Comparison of ENCODE assay signal across 9 cellular contexts in the genomic region with DNA sequence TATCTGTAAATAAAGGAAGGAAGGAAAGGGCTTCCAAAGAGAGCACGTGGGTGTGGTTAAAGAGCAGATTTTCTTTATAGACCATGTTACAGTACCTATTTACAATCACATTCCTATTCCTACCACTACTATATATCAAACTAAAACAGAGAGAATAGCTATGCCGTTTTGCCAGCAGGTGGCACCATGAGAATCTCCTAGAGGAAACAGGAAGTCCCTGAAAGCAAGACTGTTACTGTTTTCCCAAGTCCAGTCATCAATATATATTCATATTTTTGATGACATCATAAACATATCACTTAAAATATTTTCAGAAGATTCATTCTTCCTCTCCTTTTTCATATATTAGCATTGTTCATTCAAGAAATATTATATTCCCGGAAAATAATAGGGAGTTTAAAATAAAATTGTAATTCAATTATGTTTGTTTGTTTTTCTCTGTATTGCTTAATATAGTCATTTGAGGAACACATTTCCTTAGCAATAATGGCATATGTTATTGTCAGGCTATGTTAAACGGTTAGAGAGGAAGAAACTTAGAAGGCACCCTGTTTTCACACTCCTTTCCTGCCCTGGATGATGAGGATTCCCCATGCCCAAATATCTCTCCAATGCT. TPM values are rescaled to one million over a fixed set of nuclear protein-coding genes. Genes with fewer than 3 reads are reported as not detected.
DNase-seq lines count a peak whose midpoint lies in the region; ATAC-seq and TF ChIP-seq lines count a peak whose summit lies in the region.
"Had no signal": no experiment of that assay in that cellular context is flagged by ENCODE, and none has a peak within 500 bp of the region (broad histone marks: within the 10 kb centered on the region; RNA-seq: fewer than 3 reads in every experiment).

No MANE protein-coding gene starts in this region.

- no peaks in the 10 kb centered on the region for H3K36me3 Mint-ChIP-seq in CD4-positive, alpha-beta T cell (ENCODE audit: low read depth)
- H3K36me3 Mint-ChIP-seq in naive thymus-derived CD8-positive, alpha-beta T cell = no peaks in the 10 kb centered on the region

- H3K4me3 Mint-ChIP-seq in CD4-positive, alpha-beta T cell = no peak overlapping the region
- H3K4me3 Mint-ChIP-seq in naive thymus-derived CD8-positive, alpha-beta T cell = no peak overlapping the region

- ATAC-seq in CD4-positive, alpha-beta T cell (ENCODE audit: poor library complexity) = peak; percentile 51
- ATAC-seq in HG03565 (IDR thresholded peaks at IDR 0.05; ENCODE audit: unreplicated experiment) (peak; percentile 91), esophagus mucosa (peak; percentile 73), thoracic aorta (ENCODE audit: insufficient number of reproducible peaks, low FRiP score, low read depth) (no peak)
- ATAC-seq in naive thymus-derived CD8-positive, alpha-beta T cell = peak; percentile 32 to 53

- H3K27ac ChIP-seq in CD4-positive, alpha-beta T cell (ENCODE audit: low read depth, low read length) = no peak overlapping the region
- H3K27ac ChIP-seq in thoracic aorta = peak overlapping the region; percentile 66 to 95

- H3K4me1 Mint-ChIP-seq in CD4-positive, alpha-beta T cell (ENCODE audit: low read depth) = no peaks in the 10 kb centered on the region
- no peaks in the 10 kb centered on the region for H3K4me1 Mint-ChIP-seq in naive thymus-derived CD8-positive, alpha-beta T cell

- H3K4me1 ChIP-seq in thoracic aorta (ENCODE audit: control insufficient read depth in 1 of 2, low read depth in 2 of 2) = peaks cover 22 to 42% of the 10 kb centered on the region in 2 donors

- H3K27me3 ChIP-seq in CD4-positive, alpha-beta T cell (ENCODE audit: control insufficient read depth, insufficient read depth, low read length) = no peaks in the 10 kb centered on the region
- H3K27me3 ChIP-seq in thoracic aorta (replicated peaks; ENCODE audit: insufficient read depth) = no peaks in the 10 kb centered on the region

- POLR2A ChIA-PET in CD4-positive, alpha-beta T cell (lab: Charles Lee) = interaction anchor here (1.2 kb wide), 1 partner anchor 462 kb away, joined by 5 read pairs; no protein-coding TSS in a partner anchor
- POLR2A ChIA-PET in naive thymus-derived CD8-positive, alpha-beta T cell (lab: Charles Lee) = interaction anchor here (1.0 kb wide), 1 partner anchor 461 kb away, joined by 5 read pairs; no protein-coding TSS in a partner anchor

- intact Hi-C loops in CD4-positive, alpha-beta T cell (cut with DNase I, micrococcal nuclease) = loop anchor here (1.0 to 5.0 kb wide), 3 partner anchors 318 to 464 kb away; no protein-coding TSS in a partner anchor

- H3K9me3 ChIP-seq in CD4-positive, alpha-beta T cell (ENCODE audit: control insufficient read depth, low read length) = no peaks in the 10 kb centered on the region
- H3K9me3 ChIP-seq in thoracic aorta = no peaks in the 10 kb centered on the region

- CTCF ChIA-PET in CD4-positive, alpha-beta T cell (lab: Charles Lee) = interaction anchor here (1.0 to 1.3 kb wide), 2 partner anchors 460 to 462 kb away, joined by 3 to 10 read pairs; no protein-coding TSS in a partner anchor

- no peak overlapping the region for H3K4me3 ChIP-seq in thoracic aorta

- H3K27ac Mint-ChIP-seq in CD4-positive, alpha-beta T cell = no peak overlapping the region
- H3K27ac Mint-ChIP-seq in naive thymus-derived CD8-positive, alpha-beta T cell = no peak overlapping the region

- no peaks in the 10 kb centered on the region for H3K36me3 ChIP-seq in thoracic aorta

- H3K9me3 Mint-ChIP-seq in CD4-positive, alpha-beta T cell = no peaks in the 10 kb centered on the region
- no peaks in the 10 kb centered on the region for H3K9me3 Mint-ChIP-seq in naive thymus-derived CD8-positive, alpha-beta T cell

- DNase-seq in CD4-positive, alpha-beta T cell = peak; percentile 7 to 47 (median 26)
- peak; percentile 38 for DNase-seq in GM19240 (ENCODE audit: insufficient read length, low spot score)
- peak; percentile 85 for DNase-seq in NCI-H69 (lab: John Stamatoyannopoulos, UW)
- peak; percentile 53 to 61 for DNase-seq in activated CD4-positive, alpha-beta T cell treated with anti-CD3 and anti-CD28 coated beads, Interleukin-2, amount 50 U/mL, for 48 hours
- peak; percentile 6 to 69 (median 21) for DNase-seq in naive thymus-derived CD8-positive, alpha-beta T cell
- DNase-seq in thoracic aorta (ENCODE audit: low spot score) = no peak

- H3K27me3 Mint-ChIP-seq in CD4-positive, alpha-beta T cell = peaks cover 14% of the 10 kb centered on the region
- peaks cover 0 to 19% (median 8%) of the 10 kb centered on the region in 5 donors for H3K27me3 Mint-ChIP-seq in naive thymus-derived CD8-positive, alpha-beta T cell

- peak; percentile 76 for TF ChIP-seq CTCF in CD4-positive, alpha-beta T cell (IDR thresholded peaks at IDR 0.05)
- peak; percentile 74 for TF ChIP-seq CTCF in thoracic aorta (IDR thresholded peaks at IDR 0.05)

RNA-seq across cellular contexts. Expression of gene CCDC190, which starts 6.6 kb away (rescaled TPM):
- not detected for total RNA-seq in CD4-positive, alpha-beta T cell
- total RNA-seq in esophagus mucosa = 0.32 TPM
- total RNA-seq in naive thymus-derived CD8-positive, alpha-beta T cell = not detected
- polyA plus RNA-seq in naive thymus-derived CD8-positive, alpha-beta T cell = not detected
- total RNA-seq in thoracic aorta = 10 to 100 TPM in 1 of 2 donors, not detected in 1; 15.6 TPM
- total RNA-seq: T-helper 1 cell treated with Interleukin-12 subunit alpha and Interleukin-12 subunit beta and Interleukin-4 antibody, amounts not matched to agents 30 ng/mL and 1 ng/mL, for 36 hours had no signal
